8 cellular contexts compared by ENCODE assay signal in genomic region chr16:9647981-9648701, GRCh38.
DNase-seq lines count a peak whose midpoint lies in the region; ATAC-seq, FAIRE-seq and TF ChIP-seq lines count a peak whose summit lies in the region.

No MANE protein-coding gene starts in this region.

- no peak overlapping the region for H3K27ac Mint-ChIP-seq in activated naive CD4-positive, alpha-beta T cell treated with anti-CD3 and anti-CD28 coated beads, Interleukin-2, amount 50 U/mL, for 72 hours

- no peak for FAIRE-seq in HTR-8/SVneo (lab: Jason Lieb, UNC)

- peak; percentile 27 for DNase-seq in Caki2 (ENCODE audit: low read depth)
- DNase-seq in HTR-8/SVneo (ENCODE audit: insufficient read length, low spot score), result peak; percentile 7
- DNase-seq in astrocyte of the hippocampus (ENCODE audit: low read depth, low spot score), result peak; percentile 57
- DNase-seq in kidney epithelial cell (ENCODE audit: low read depth), result no peak
- no peak for DNase-seq in NCI-H2107 (lab: John Stamatoyannopoulos, UW)
- no peak for DNase-seq in activated naive CD4-positive, alpha-beta T cell treated with anti-CD3 and anti-CD28 coated beads, Interleukin-2, amount 50 U/mL, for 72 hours (ENCODE audit: low spot score in 2 of 2)
- no peak for DNase-seq in posterior cingulate gyrus

- H3K36me3 ChIP-seq in kidney epithelial cell (ENCODE audit: control insufficient read depth, insufficient read depth, low read length), result no peaks in the 10 kb centered on the region

- peaks cover 7 to 9% of the 10 kb centered on the region in 2 donors for H3K9me3 Mint-ChIP-seq in activated naive CD4-positive, alpha-beta T cell treated with anti-CD3 and anti-CD28 coated beads, Interleukin-2, amount 50 U/mL, for 72 hours

- no peak for ATAC-seq in GM21717 (IDR thresholded peaks at IDR 0.05; ENCODE audit: unreplicated experiment)
- no peak for ATAC-seq in activated naive CD4-positive, alpha-beta T cell treated with anti-CD3 and anti-CD28 coated beads, Interleukin-2, amount 50 U/mL, for 72 hours

- peak; percentile 60 for TF ChIP-seq CTCF in kidney epithelial cell (IDR thresholded peaks at IDR 0.05; ENCODE audit: insufficient read depth, low read length, poor library complexity, severe bottlenecking)

- in situ Hi-C loops in Caki2 (cut with HindIII; ENCODE audit: low pct_unique_long_range_greater_than_20kb, low sequenced_read_pairs), result no loop called here

- intact Hi-C loops in posterior cingulate gyrus (cut with DNase I), result loop anchor here (5.0 to 10.0 kb wide), 2 partner anchors 387 to 534 kb away; partner anchors contain the start of gene GRIN2A

- H3K4me3 ChIP-seq in kidney epithelial cell (ENCODE audit: low read depth, low read length), result no peak overlapping the region

- no peaks in the 10 kb centered on the region for H3K36me3 Mint-ChIP-seq in activated naive CD4-positive, alpha-beta T cell treated with anti-CD3 and anti-CD28 coated beads, Interleukin-2, amount 50 U/mL, for 72 hours

- H3K27me3 ChIP-seq in kidney epithelial cell (ENCODE audit: control insufficient read depth, insufficient read depth, low read length), result no peaks in the 10 kb centered on the region

Comparison
In these comparisons a context has a peak if more than half of its experiments do, and no peak if none do; other contexts are left out.
1. DNase-seq: peak in Caki2 (single experiment), HTR-8/SVneo (single experiment) and astrocyte of the hippocampus (single experiment); none in kidney epithelial cell (single experiment), NCI-H2107 (single experiment), activated naive CD4-positive, alpha-beta T cell treated with anti-CD3 and anti-CD28 coated beads, Interleukin-2, amount 50 U/mL, for 72 hours (0 of 2) and posterior cingulate gyrus (0 of 10).